8 cellular contexts compared by ENCODE assay signal in the genomic region with DNA sequence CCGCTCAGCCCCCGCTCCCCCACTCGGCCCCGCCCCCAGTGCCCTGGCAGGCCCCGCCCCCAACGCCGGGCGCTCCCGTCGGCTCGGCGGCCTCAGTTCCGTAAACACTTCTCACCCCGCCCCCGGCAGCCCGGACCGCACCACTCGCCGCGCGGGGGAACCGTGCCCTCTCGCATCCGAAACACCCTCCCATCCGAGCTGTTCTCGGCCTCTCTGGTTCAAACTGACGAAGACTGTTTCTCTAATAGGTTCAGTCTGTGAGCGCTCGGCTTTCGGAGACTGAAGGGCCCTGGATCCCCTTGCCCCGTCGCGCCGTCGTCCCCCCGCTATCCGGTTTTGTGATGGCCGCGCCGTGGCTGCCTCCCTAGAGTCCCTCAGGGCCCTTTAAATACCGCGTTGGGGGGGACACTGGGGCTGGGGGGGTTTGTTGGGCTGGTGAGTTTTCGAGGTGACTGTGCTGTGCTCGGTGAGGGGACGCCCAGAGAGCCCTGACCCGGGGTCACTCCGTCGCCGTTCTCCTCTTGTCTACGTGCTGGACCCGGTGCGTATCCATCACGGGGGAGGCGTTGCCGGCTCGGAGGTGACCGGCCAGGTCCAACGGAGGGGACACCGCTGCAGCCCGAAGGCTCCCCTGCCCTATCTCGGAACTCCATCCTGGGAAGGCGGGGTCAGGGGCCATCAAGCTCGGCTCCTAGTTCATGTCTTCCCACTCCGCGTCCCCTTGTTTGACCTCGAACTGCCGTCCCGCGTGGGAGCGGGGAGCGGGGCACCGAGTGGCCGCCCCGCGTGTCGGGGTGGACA.
DNase-seq lines count a peak whose midpoint lies in the region; ATAC-seq and TF ChIP-seq lines count a peak whose summit lies in the region.

A gene (plus strand): TSS at position 333 of the 801 bp plus-strand sequence. CDS start 8,343 bp downstream, outside the sequence.

- H3K4me3 ChIP-seq in choroid plexus epithelial cell (ENCODE audit: low read depth, low read length) = peak within 1 kb of the TSS; percentile 92

- DNase-seq in ACHN (peak; percentile 87), NCI-H446 (lab: John Stamatoyannopoulos, UW) (peak; percentile 73 to 81), choroid plexus epithelial cell (ENCODE audit: low read depth) (peak; percentile 81), kidney tubule cell (ENCODE audit: low spot score) (peak; percentile 77)
- DNase-seq in activated CD4-positive, alpha-beta T cell treated with anti-CD3 and anti-CD28 coated beads for 4 hours = peak; percentile 88 to 91
- peak; percentile 67 to 79 for DNase-seq in stimulated activated CD4-positive, alpha-beta T cell treated with anti-CD3 and anti-CD28 coated beads, Interleukin-15, amount 100 ng/mL, for 48 hours (ENCODE audit: low read depth in 2 of 2)

- in situ Hi-C loops in ACHN (cut with HindIII; ENCODE audit: low pct_ligation_motif_present, low pct_unique_long_range_greater_than_20kb, low sequenced_read_pairs) = no loop called here

- no peak for TF ChIP-seq CTCF in choroid plexus epithelial cell (conservative IDR thresholded peaks at IDR 0.05; ENCODE audit: low read depth, low read length)

- ATAC-seq in GM19023 (IDR thresholded peaks at IDR 0.05; ENCODE audit: unreplicated experiment) (peak; percentile 83), HG03159 (IDR thresholded peaks at IDR 0.05; ENCODE audit: unreplicated experiment) (peak; percentile 72)

Comparison
In these comparisons a context has a peak if more than half of its experiments do, and no peak if none do; other contexts are left out.
1. Peak in every context shown above with its lines: DNase-seq, ATAC-seq and H3K4me3 ChIP-seq.